ENCODE assay signal across 27 cellular contexts in genomic region chr10:130378556-130379400, GRCh38.
A peak's percentile ranks its signal among the peaks of the same experiment; 100 is the strongest.
DNase-seq lines count a peak whose midpoint lies in the region; ATAC-seq and TF ChIP-seq lines count a peak whose summit lies in the region.
"Had no signal": no experiment of that assay in that cellular context is flagged by ENCODE, and none has a peak within 500 bp of the region (broad histone marks: within the 10 kb centered on the region; RNA-seq: fewer than 3 reads in every experiment).

No MANE protein-coding gene starts in this region.

- H3K4me3 Mint-ChIP-seq in endodermal cell = no peak overlapping the region
- H3K4me3 Mint-ChIP-seq in neural progenitor cell = no peak overlapping the region
- H3K4me3 Mint-ChIP-seq: CD4-positive, alpha-beta T cell; immature natural killer cell; T-cell had no signal

- H3F3A ChIP-seq in neural progenitor cell (ENCODE audit: low read depth) = no peaks in the 10 kb centered on the region

- H3K36me3 Mint-ChIP-seq in endodermal cell (ENCODE audit: low read depth) (no peaks in the 10 kb centered on the region), neural progenitor cell (no peaks in the 10 kb centered on the region)
- H3K36me3 Mint-ChIP-seq: immature natural killer cell, T-cell had no signal

- H4K20me1 ChIP-seq in Karpas-422 (ENCODE audit: insufficient read depth, low read depth, low read length) = no peaks in the 10 kb centered on the region
- H4K20me1 ChIP-seq in neural progenitor cell (ENCODE audit: low read depth) = no peaks in the 10 kb centered on the region

- peaks cover 3% of the 10 kb centered on the region for H3K27me3 Mint-ChIP-seq in endodermal cell (ENCODE audit: insufficient read depth)
- peaks cover 2% of the 10 kb centered on the region for H3K27me3 Mint-ChIP-seq in neural progenitor cell (ENCODE audit: insufficient read depth, low read depth)

- H3K27me3 ChIP-seq in H7 (ENCODE audit: control insufficient read depth, insufficient read depth, low read length) = no peaks in the 10 kb centered on the region
- H3K27me3 ChIP-seq in Karpas-422 (ENCODE audit: low read length) = no peaks in the 10 kb centered on the region
- no peaks in the 10 kb centered on the region for H3K27me3 ChIP-seq in endodermal cell (ENCODE audit: control insufficient read depth, insufficient read depth, low read length, poor library complexity, severe bottlenecking)
- H3K27me3 ChIP-seq in neural progenitor cell = no peaks in the 10 kb centered on the region
- H3K27me3 ChIP-seq: brain microvascular endothelial cell, neutrophil had no signal

- ATAC-seq in GM21515 (IDR thresholded peaks at IDR 0.05; ENCODE audit: unreplicated experiment) = no peak
- ATAC-seq: T-cell had no signal

- H3K4me1 Mint-ChIP-seq in endodermal cell = no peaks in the 10 kb centered on the region
- peaks cover 4% of the 10 kb centered on the region for H3K4me1 Mint-ChIP-seq in neural progenitor cell
- H3K4me1 Mint-ChIP-seq: immature natural killer cell, T-cell had no signal

- peak; percentile 71 for DNase-seq in H7
- DNase-seq in Karpas-422 = peak; percentile 59
- peak; percentile 81 for DNase-seq in endodermal cell
- DNase-seq in neural progenitor cell (ENCODE audit: low spot score) = no peak
- no peak for DNase-seq in SHP77 (lab: John Stamatoyannopoulos, UW)
- no peak for DNase-seq in NCI-H2107 treated with DMSO at 0.1 percent for 48 hours (lab: John Stamatoyannopoulos, UW; ENCODE audit: unreplicated experiment)
- no peak for DNase-seq in DMS153 treated with DMSO at 0.1 percent for 48 hours (lab: John Stamatoyannopoulos, UW; ENCODE audit: unreplicated experiment)
- DNase-seq: activated CD4-positive, alpha-beta T cell treated with anti-CD3 and anti-CD28 coated beads for 1 hour; activated CD8-positive, alpha-beta memory T cell treated with anti-CD3 and anti-CD28 coated beads for 24 hours; activated gamma-delta T cell treated with Interleukin-2 at 50 U/mL for 16 hours; activated T-cell treated with anti-CD3 and anti-CD28 coated beads, Interleukin-2, amount 50 U/mL, for 1 hour; brain microvascular endothelial cell; CD4-positive, alpha-beta T cell; DMS 273 treated with DMSO at 0.1 percent for 48 hours; effector CD4-positive, alpha-beta T cell; erythroblast; GDM1; immature natural killer cell; KG1; NCI-H1694 treated with DMSO at 0.1 percent for 48 hours; NCI-H526; stimulated activated CD8-positive, alpha-beta memory T cell treated with anti-CD3 and anti-CD28 coated beads, Interleukin-4, amount 100 ng/mL, for 48 hours; T-cell; trophoblast cell had no signal

- H3K4me3 ChIP-seq in H7 (ENCODE audit: insufficient read depth, low read depth, low read length) = no peak overlapping the region
- no peak overlapping the region for H3K4me3 ChIP-seq in Karpas-422 (ENCODE audit: low read length)
- no peak overlapping the region for H3K4me3 ChIP-seq in endodermal cell (ENCODE audit: low read length)
- H3K4me3 ChIP-seq in neural progenitor cell = no peak overlapping the region
- H3K4me3 ChIP-seq: prostate gland had no signal

- H3K9me3 Mint-ChIP-seq in endodermal cell = peaks cover 4% of the 10 kb centered on the region
- peaks cover 8% of the 10 kb centered on the region for H3K9me3 Mint-ChIP-seq in neural progenitor cell

- no peak overlapping the region for H3K4me2 ChIP-seq in Karpas-422 (ENCODE audit: low read depth, low read length, poor library complexity, severe bottlenecking)
- H3K4me2 ChIP-seq in neural progenitor cell = no peak overlapping the region

- TF ChIP-seq CTCF in endodermal cell (conservative IDR thresholded peaks at IDR 0.05) (peak; percentile 70), neural progenitor cell (IDR thresholded peaks at IDR 0.05) (peak; percentile 39)

- H3K79me2 ChIP-seq in Karpas-422 (ENCODE audit: low read length) (no peaks in the 10 kb centered on the region), neural progenitor cell (ENCODE audit: low read depth) (no peaks in the 10 kb centered on the region)

- H3K27ac ChIP-seq in Karpas-422 (ENCODE audit: low read length) = no peak overlapping the region
- H3K27ac ChIP-seq in endodermal cell (ENCODE audit: low read depth, low read length) = no peak overlapping the region
- no peak overlapping the region for H3K27ac ChIP-seq in neural progenitor cell
- H3K27ac ChIP-seq: brain microvascular endothelial cell, neutrophil, prostate gland had no signal

- H3K4me1 ChIP-seq in Karpas-422 (ENCODE audit: low read length) (no peaks in the 10 kb centered on the region), endodermal cell (ENCODE audit: control insufficient read depth, insufficient read depth, low read length) (no peaks in the 10 kb centered on the region), neural progenitor cell (peaks cover 6% of the 10 kb centered on the region)
- H3K4me1 ChIP-seq: prostate gland had no signal

- no peaks in the 10 kb centered on the region for H3K9me2 ChIP-seq in Karpas-422 (replicated peaks; ENCODE audit: insufficient read depth, low read length)

- H3K36me3 ChIP-seq in H7 (replicated peaks; ENCODE audit: control insufficient read depth, insufficient read depth, low read length) (no peaks in the 10 kb centered on the region), Karpas-422 (ENCODE audit: insufficient read depth, low read length) (no peaks in the 10 kb centered on the region), endodermal cell (ENCODE audit: control insufficient read depth, insufficient read depth, low read length) (no peaks in the 10 kb centered on the region), neural progenitor cell (no peaks in the 10 kb centered on the region)
- H3K36me3 ChIP-seq: brain microvascular endothelial cell, neutrophil, prostate gland had no signal

- H3K9me3 ChIP-seq in Karpas-422 (ENCODE audit: low read length) = no peaks in the 10 kb centered on the region
- no peaks in the 10 kb centered on the region for H3K9me3 ChIP-seq in endodermal cell (ENCODE audit: control insufficient read depth, low read length)
- no peaks in the 10 kb centered on the region for H3K9me3 ChIP-seq in neural progenitor cell (ENCODE audit: low read depth)
- H3K9me3 ChIP-seq: neutrophil, prostate gland had no signal

- H2AFZ ChIP-seq in Karpas-422 (ENCODE audit: low read length) (no peak overlapping the region), neural progenitor cell (replicated peaks) (no peak overlapping the region)

- 65 to 66% methylated on average over 10 to 15 of the region's 15 CpGs for WGBS in endodermal cell (ENCODE audit: insufficient coverage in 1 of 2, insufficient read length in 1 of 2), 2 experiments

- no peak overlapping the region for H3K9ac ChIP-seq in Karpas-422 (ENCODE audit: low read length)
- H3K9ac ChIP-seq in endodermal cell (ENCODE audit: extremely low read depth, low read length, poor library complexity, severe bottlenecking) = no peak overlapping the region
- no peak overlapping the region for H3K9ac ChIP-seq in neural progenitor cell

- H3K27ac Mint-ChIP-seq in endodermal cell (no peak overlapping the region), neural progenitor cell (peak overlapping the region; percentile 44)
- H3K27ac Mint-ChIP-seq: CD4-positive, alpha-beta T cell; immature natural killer cell; T-cell had no signal

Comparison
In these comparisons a context has a peak if more than half of its experiments do, and no peak if none do; other contexts are left out.
1. DNase-seq: peak in H7 (single experiment), Karpas-422 (single experiment) and endodermal cell (single experiment); none in neural progenitor cell (single experiment), SHP77 (0 of 2), NCI-H2107 treated with DMSO at 0.1 percent for 48 hours (single experiment) and DMS153 treated with DMSO at 0.1 percent for 48 hours (single experiment).